In genomic region chr12:80632835-80633234, GRCh38 we compare ENCODE assay signal across 9 cellular contexts.
DNase-seq lines count a peak whose midpoint lies in the region; ATAC-seq and TF ChIP-seq lines count a peak whose summit lies in the region.
"Had no signal": no experiment of that assay in that cellular context is flagged by ENCODE, and none has a peak within 500 bp of the region (broad histone marks: within the 10 kb centered on the region; RNA-seq: fewer than 3 reads in every experiment).

No MANE protein-coding gene starts in this region.

- TF ChIP-seq CTCF in GM10266 (IDR thresholded peaks at IDR 0.05; ENCODE audit: control insufficient read depth, insufficient read depth, low read depth, missing control alignments) (peak; percentile 43), brain microvascular endothelial cell (IDR thresholded peaks at IDR 0.05; ENCODE audit: low read depth, low read length, missing control alignments) (peak; percentile 58), neural progenitor cell (IDR thresholded peaks at IDR 0.05) (peak; percentile 73), uterus (IDR thresholded peaks at IDR 0.05) (no peak)

- no peaks in the 10 kb centered on the region for H3K79me2 ChIP-seq in neural progenitor cell (ENCODE audit: low read depth)

- H3K36me3 Mint-ChIP-seq in neural progenitor cell, result no peaks in the 10 kb centered on the region

- no peak for TF ChIP-seq POLR2A in uterus (IDR thresholded peaks at IDR 0.05)

- H3K4me3 Mint-ChIP-seq in neural progenitor cell, result no peak overlapping the region

- H3K27ac ChIP-seq in brain microvascular endothelial cell (no peak overlapping the region), neural progenitor cell (no peak overlapping the region), uterus (no peak overlapping the region)

- H3K27me3 Mint-ChIP-seq in neural progenitor cell (ENCODE audit: insufficient read depth, low read depth), result no peaks in the 10 kb centered on the region

- H3F3A ChIP-seq in neural progenitor cell (ENCODE audit: low read depth), result no peaks in the 10 kb centered on the region

- in situ Hi-C loops in brain microvascular endothelial cell (cut with HindIII; ENCODE audit: low pct_ligation_motif_present, low sequenced_read_pairs), result no loop called here

- H3K4me3 ChIP-seq in brain microvascular endothelial cell (ENCODE audit: low read depth, low read length) (no peak overlapping the region), neural progenitor cell (no peak overlapping the region), uterus (no peak overlapping the region)

- no peaks in the 10 kb centered on the region for H3K27me3 ChIP-seq in brain microvascular endothelial cell (replicated peaks)
- no peaks in the 10 kb centered on the region for H3K27me3 ChIP-seq in neural progenitor cell
- H3K27me3 ChIP-seq in uterus, result no peaks in the 10 kb centered on the region

- H3K27ac Mint-ChIP-seq in neural progenitor cell, result no peak overlapping the region

- peaks cover 9% of the 10 kb centered on the region for H3K4me1 ChIP-seq in neural progenitor cell
- H3K4me1 ChIP-seq in uterus, result no peaks in the 10 kb centered on the region

- H2AFZ ChIP-seq in neural progenitor cell (replicated peaks), result peak overlapping the region; percentile 96

- H3K4me1 Mint-ChIP-seq in neural progenitor cell, result peaks cover 11% of the 10 kb centered on the region

- H3K9me3 ChIP-seq in neural progenitor cell (ENCODE audit: low read depth) (no peaks in the 10 kb centered on the region), uterus (no peaks in the 10 kb centered on the region)

- H3K36me3 ChIP-seq in brain microvascular endothelial cell (replicated peaks) (no peaks in the 10 kb centered on the region), neural progenitor cell (no peaks in the 10 kb centered on the region), uterus (no peaks in the 10 kb centered on the region)

- no peak overlapping the region for H3K9ac ChIP-seq in neural progenitor cell

- H3K4me2 ChIP-seq in neural progenitor cell, result no peak overlapping the region

- no peak for DNase-seq in GM10266 (ENCODE audit: extremely low spot score)
- DNase-seq in LHCN-M2 (ENCODE audit: low read depth), result peak; percentile 85
- no peak for DNase-seq in brain microvascular endothelial cell
- peak; percentile 73 for DNase-seq in neural progenitor cell (ENCODE audit: low spot score)
- DNase-seq in uterus, result no peak
- DNase-seq: NCI-H446 treated with DMSO at 0.1 percent for 48 hours had no signal

- intact Hi-C loops in uterus (cut with DNase I; ENCODE audit: low total_unique reads), result no loop called here

- H4K20me1 ChIP-seq in neural progenitor cell (ENCODE audit: low read depth), result no peaks in the 10 kb centered on the region

- no peaks in the 10 kb centered on the region for H3K9me3 Mint-ChIP-seq in neural progenitor cell

- ATAC-seq in HG03025 (IDR thresholded peaks at IDR 0.05; ENCODE audit: low FRiP score, unreplicated experiment) (no peak), GM19467 (IDR thresholded peaks at IDR 0.05; ENCODE audit: unreplicated experiment) (no peak), HG02678 (IDR thresholded peaks at IDR 0.05; ENCODE audit: unreplicated experiment) (no peak)

Comparison
In these comparisons a context has a peak if more than half of its experiments do, and no peak if none do; other contexts are left out.
1. DNase-seq: peak in LHCN-M2 (single experiment) and neural progenitor cell (single experiment); none in GM10266 (single experiment), brain microvascular endothelial cell (single experiment) and uterus (0 of 2).
2. CTCF ChIP-seq: peak in GM10266 (single experiment), brain microvascular endothelial cell (single experiment) and neural progenitor cell (single experiment); none in uterus (0 of 4).